ENCODE assay signal across 5 cellular contexts in genomic region chr5:79161647-79162046, GRCh38. TPM values are rescaled to one million over a fixed set of nuclear protein-coding genes. Genes with fewer than 3 reads are reported as not detected.
"Had no signal": no experiment of that assay in that cellular context is flagged by ENCODE, and none has a peak within 500 bp of the region (broad histone marks: within the 10 kb centered on the region; RNA-seq: fewer than 3 reads in every experiment).

No MANE protein-coding gene starts in this region.

RNA-seq across cellular contexts. Expression of gene BHMT, which starts 50.0 kb away (rescaled TPM):
- total RNA-seq: HT-29, HT1080, IMR-90, K562 had no signal
- polyA plus RNA-seq: IgD-negative memory B cell, IMR-90, K562 had no signal
